Comparison of ENCODE assay signal across 16 cellular contexts in the genomic region with DNA sequence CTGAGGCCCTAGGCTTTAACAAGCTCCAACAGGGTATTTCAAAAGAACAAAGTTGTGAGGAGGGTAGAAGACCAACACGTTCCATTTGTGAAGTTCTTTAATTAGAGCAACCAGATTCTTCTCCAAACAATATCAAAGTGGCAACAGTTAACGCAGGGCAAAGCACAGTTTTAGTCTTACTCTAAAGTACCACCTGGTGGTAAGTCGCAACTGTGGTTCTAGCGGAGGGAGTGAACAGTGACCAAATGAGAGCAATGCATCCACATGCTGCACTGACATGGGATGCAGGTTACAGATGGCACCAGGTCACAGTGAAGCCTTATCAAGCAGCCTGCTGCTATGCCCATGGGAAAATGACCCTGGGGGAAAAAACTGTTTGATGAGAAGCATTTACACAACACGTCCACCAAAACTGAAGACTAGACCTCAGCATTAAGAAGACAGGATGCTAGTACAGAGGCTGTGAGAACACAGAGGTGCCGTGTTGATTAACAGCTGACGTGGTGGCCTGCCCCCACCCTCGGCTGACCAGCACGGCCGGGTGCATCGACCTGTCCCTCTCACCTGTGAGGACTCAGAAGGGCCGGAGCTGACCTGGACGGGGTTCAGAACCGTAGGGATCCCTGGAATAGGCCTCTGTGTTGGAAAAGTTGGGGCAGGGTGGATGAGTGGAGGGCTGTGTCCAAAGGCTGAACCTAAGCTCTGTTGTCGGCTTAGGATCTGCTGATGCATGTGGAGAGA.
DNase-seq lines count a peak whose midpoint lies in the region; ATAC-seq, FAIRE-seq and TF ChIP-seq lines count a peak whose summit lies in the region.
"Had no signal": no experiment of that assay in that cellular context is flagged by ENCODE, and none has a peak within 500 bp of the region (broad histone marks: within the 10 kb centered on the region; RNA-seq: fewer than 3 reads in every experiment).

No MANE protein-coding gene starts in this region.

- no peak overlapping the region for H4K5ac ChIP-seq in H1 (ENCODE audit: insufficient read length, low read depth, low read length)

- DNase-seq in H7 (peak; percentile 38), Panc1 (ENCODE audit: low read depth, low spot score) (no peak), H1 (ENCODE audit: low read depth in 1 of 2, low spot score in 2 of 2) (no peak), DMS79 (lab: John Stamatoyannopoulos, UW) (no peak), mesenteric fat pad (ENCODE audit: low spot score) (no peak), kidney tubule cell (ENCODE audit: low spot score) (no peak)
- DNase-seq: COR-L47, NCI-H1417 treated with DMSO at 0.1 percent for 48 hours, NCI-H1930, NCI-H2171 treated with DMSO at 0.1 percent for 48 hours, NCI-H446 treated with DMSO at 0.1 percent for 48 hours, PC-3 had no signal

- H2BK15ac ChIP-seq in H1 (ENCODE audit: low read length), result no peak overlapping the region

- H3K27me3 Mint-ChIP-seq in stimulated activated memory B cell treated with anti-CD40 and anti-IgM and Interleukin-4, amounts not matched to agents 10 μg/mL and 1 μg/mL and 100 μg/mL, for 72 hours, result peaks cover 12% of the 10 kb centered on the region

- no peaks in the 10 kb centered on the region for H3K36me3 Mint-ChIP-seq in stimulated activated memory B cell treated with anti-CD40 and anti-IgM and Interleukin-4, amounts not matched to agents 10 μg/mL and 1 μg/mL and 100 μg/mL, for 72 hours
- H3K36me3 Mint-ChIP-seq: IgD-negative memory B cell had no signal

- H3K27me3 ChIP-seq in H7 (ENCODE audit: control insufficient read depth, insufficient read depth, low read length), result no peaks in the 10 kb centered on the region
- no peaks in the 10 kb centered on the region; the same call in 1 of the 2 replicates for H3K27me3 ChIP-seq in Panc1 (ENCODE audit: control insufficient read depth, insufficient read depth, low read length)
- H3K27me3 ChIP-seq in H1 (replicated peaks in 1 of 4; ENCODE audit: control insufficient read depth in 3 of 4, extremely low read depth in 1 of 4, insufficient read depth in 3 of 4, low read length in 3 of 4), result no peaks in the 10 kb centered on the region

- CTCF ChIA-PET in Panc1 (lab: Charles Lee), result interaction anchor here (0.7 kb wide), 1 partner anchor 38 kb away, joined by 4 read pairs; no protein-coding TSS in a partner anchor
- CTCF ChIA-PET in H1 (lab: Charles Lee; ENCODE audit: partially characterized antibody), result interaction anchor here (0.6 to 6.0 kb wide), 14 partner anchors 9 to 364 kb away, joined by 3 to 45 read pairs (median 4); no protein-coding TSS in a partner anchor

- no peak overlapping the region for H2BK120ac ChIP-seq in H1 (replicated peaks; ENCODE audit: low read depth, low read length)

- TF ChIP-seq CTCF in Panc1 (IDR thresholded peaks at IDR 0.05) (no peak), H1 (IDR thresholded peaks at IDR 0.05; ENCODE audit: control extremely low read depth in 1 of 3, insufficient read depth in 1 of 3, low read depth in 1 of 3, low read length in 3 of 3) (peak in 1 of 3 experiments; percentile 11; a peak in 1 of 4 replicates)

- WGBS in H1 (ENCODE audit: extremely low coverage in 1 of 2, insufficient coverage in 1 of 2, insufficient read length in 1 of 2, insufficient replicate concordance in 2 of 2, low coverage in 1 of 2, low lambda C conversion rate in 2 of 2, missing lambda C conversion rate in 1 of 2), 2 experiments, result 92% methylated on average over 15 of the region's 15 CpGs; no CpG with 5 or more reads in 1 of the 2 experiments

- no peak overlapping the region for H3K23ac ChIP-seq in H1 (ENCODE audit: insufficient read length)

- POLR2A ChIA-PET in Panc1 (lab: Charles Lee) (no interaction called here), H1 (lab: Charles Lee; ENCODE audit: partially characterized antibody) (interaction anchor here (0.7 kb wide), 1 partner anchor 135 kb away, joined by 3 read pairs; no protein-coding TSS in a partner anchor)

- peak overlapping the region; percentile 68 for H3K18ac ChIP-seq in H1 (ENCODE audit: extremely low read depth, low read length)

- no peak overlapping the region for H2BK5ac ChIP-seq in H1 (ENCODE audit: low read depth, low read length)

- peak; percentile 73; the same call in 1 of the 2 replicates for ATAC-seq in Panc1
- ATAC-seq in stimulated activated memory B cell treated with anti-CD40 and anti-IgM and Interleukin-4, amounts not matched to agents 10 μg/mL and 1 μg/mL and 100 μg/mL, for 72 hours, result peak; percentile 25
- ATAC-seq: HCT116, PC-3 had no signal

- no peaks in the 10 kb centered on the region for H3K4me1 Mint-ChIP-seq in stimulated activated memory B cell treated with anti-CD40 and anti-IgM and Interleukin-4, amounts not matched to agents 10 μg/mL and 1 μg/mL and 100 μg/mL, for 72 hours

- no peak for TF ChIP-seq POLR2A in H1 (IDR thresholded peaks at IDR 0.05; ENCODE audit: control extremely low read depth in 1 of 2, low read depth in 2 of 2, low read length in 2 of 2)

- H3K79me2 ChIP-seq in H1 (ENCODE audit: control insufficient read depth in 1 of 2, insufficient read depth in 2 of 2, low read length in 2 of 2), result no peaks in the 10 kb centered on the region

- H3K4me2 ChIP-seq in H1 (ENCODE audit: insufficient read depth in 1 of 2, low read depth in 2 of 2, low read length in 2 of 2), result no peak overlapping the region

- no peak overlapping the region for H3K4me3 ChIP-seq in H7 (ENCODE audit: insufficient read depth, low read depth, low read length)
- H3K4me3 ChIP-seq in Panc1 (ENCODE audit: low read depth in 2 of 2, low read length in 2 of 2), result no peak overlapping the region
- no peak overlapping the region for H3K4me3 ChIP-seq in H1 (ENCODE audit: extremely low read depth in 1 of 4, insufficient read depth in 2 of 4, low read depth in 3 of 4, low read length in 4 of 4)

- no peaks in the 10 kb centered on the region for H3K79me1 ChIP-seq in H1 (ENCODE audit: low read depth, low read length)

- no peak overlapping the region for H3K14ac ChIP-seq in H1 (ENCODE audit: insufficient read length)

- no peak for FAIRE-seq in H1 (lab: Jason Lieb, UNC)
- FAIRE-seq: GM19239 had no signal

- TF ChIP-seq RAD21 in H1 (IDR thresholded peaks at IDR 0.05 in 1 of 2, conservative IDR thresholded peaks at IDR 0.05 in 1 of 2; ENCODE audit: low read depth in 2 of 2, low read length in 2 of 2), result no peak

- no peak overlapping the region for H3K4me3 Mint-ChIP-seq in stimulated activated memory B cell treated with anti-CD40 and anti-IgM and Interleukin-4, amounts not matched to agents 10 μg/mL and 1 μg/mL and 100 μg/mL, for 72 hours
- H3K4me3 Mint-ChIP-seq: IgD-negative memory B cell had no signal

- intact Hi-C loops in Panc1 (cut with micrococcal nuclease; ENCODE audit: unreplicated experiment), result no loop called here

- no peak overlapping the region for H4K8ac ChIP-seq in H1 (ENCODE audit: extremely low read depth, insufficient read depth, low read length)

- peak overlapping the region; percentile 7 for H4K91ac ChIP-seq in H1 (replicated peaks; ENCODE audit: insufficient read length, low read length)

- 0 out of 2 replicates have a peak, but pooled peaks cover 1% of the 10 kb centered on the region for H3K36me3 ChIP-seq in H7 (replicated peaks; ENCODE audit: control insufficient read depth, insufficient read depth, low read length)
- no peaks in the 10 kb centered on the region for H3K36me3 ChIP-seq in Panc1 (ENCODE audit: control insufficient read depth, insufficient read depth, low read length)
- peaks cover 0 to 19% (median 3%) of the 10 kb centered on the region in 4 experiments; a peak in 5 of 8 replicates for H3K36me3 ChIP-seq in H1 (ENCODE audit: control insufficient read depth in 2 of 4, insufficient read depth in 4 of 4, low read length in 3 of 4)

- no peak overlapping the region for H2AFZ ChIP-seq in H1 (ENCODE audit: low read length)

- no peaks in the 10 kb centered on the region for H4K20me1 ChIP-seq in H1 (replicated peaks in 1 of 2; ENCODE audit: control insufficient read depth in 1 of 2, insufficient read depth in 2 of 2, low read length in 2 of 2)

- peak overlapping the region; percentile 92; the same call in 1 of the 2 replicates for H2AK5ac ChIP-seq in H1 (ENCODE audit: low read depth, low read length)

- H3K4me1 ChIP-seq in Panc1 (ENCODE audit: control insufficient read depth, insufficient read depth, low read length) (no peaks in the 10 kb centered on the region), H1 (replicated peaks in 1 of 4; ENCODE audit: control insufficient read depth in 3 of 4, insufficient read depth in 4 of 4, low read length in 3 of 4) (peaks cover 6 to 26% (median 17%) of the 10 kb centered on the region in 4 experiments; a peak in 6 of 7 replicates)

- H2BK12ac ChIP-seq in H1 (ENCODE audit: low read depth, low read length), result peak overlapping the region; percentile 85; the same call in 1 of the 2 replicates

- no peak overlapping the region for H3K4ac ChIP-seq in H1 (replicated peaks; ENCODE audit: insufficient read length, low read depth, low read length)

- no peak for TF ChIP-seq EP300 in H1 (IDR thresholded peaks at IDR 0.05; ENCODE audit: borderline replicate concordance in 1 of 2, low read depth in 2 of 2, low read length in 2 of 2)

- no peaks in the 10 kb centered on the region for H3K9me3 ChIP-seq in Panc1 (ENCODE audit: control insufficient read depth, insufficient read depth, low read depth, low read length)
- no peaks in the 10 kb centered on the region for H3K9me3 ChIP-seq in H1 (ENCODE audit: insufficient read depth in 2 of 2, low read depth in 1 of 2, low read length in 1 of 2)

- no peak overlapping the region for H3K56ac ChIP-seq in H1 (replicated peaks; ENCODE audit: insufficient read length, low read depth, low read length)

- no peak overlapping the region for H3K27ac ChIP-seq in Panc1 (ENCODE audit: low read length)
- H3K27ac ChIP-seq in H1 (ENCODE audit: low read depth, low read length), result no peak overlapping the region

- no peak overlapping the region for H3K27ac Mint-ChIP-seq in stimulated activated memory B cell treated with anti-CD40 and anti-IgM and Interleukin-4, amounts not matched to agents 10 μg/mL and 1 μg/mL and 100 μg/mL, for 72 hours
- H3K27ac Mint-ChIP-seq: IgD-negative memory B cell had no signal

- H3K9ac ChIP-seq in H1 (replicated peaks in 1 of 4; ENCODE audit: extremely low read depth in 1 of 4, low read depth in 3 of 4, low read length in 3 of 4), result no peak overlapping the region

- no peaks in the 10 kb centered on the region for H3K23me2 ChIP-seq in H1 (ENCODE audit: low read depth, low read length)

- BruUV-seq in Panc1 (replicated peaks; lab: Mats Ljungman, UMichigan), result no TSS peak

- in situ Hi-C loops in Panc1 (cut with HindIII; ENCODE audit: low pct_unique_long_range_greater_than_20kb, low sequenced_read_pairs), result no loop called here

- H3K9me3 Mint-ChIP-seq in stimulated activated memory B cell treated with anti-CD40 and anti-IgM and Interleukin-4, amounts not matched to agents 10 μg/mL and 1 μg/mL and 100 μg/mL, for 72 hours, result no peaks in the 10 kb centered on the region

- no peak overlapping the region; the same call in 1 of the 2 replicates for H2BK20ac ChIP-seq in H1 (ENCODE audit: low read length)

TF ChIP-seq in H1, 55 proteins besides CTCF, POLR2A, EP300 and RAD21 (continues in another document):
- TF ChIP-seq ZNF274 (IDR thresholded peaks at IDR 0.05; ENCODE audit: borderline replicate concordance, extremely low read depth, low read length), result no peak
- no peak for TF ChIP-seq SP1 (IDR thresholded peaks at IDR 0.05; ENCODE audit: low read depth, low read length)
- no peak for TF ChIP-seq CREB1 (IDR thresholded peaks at IDR 0.05)
